Comparison of ENCODE assay signal across 8 cellular contexts in the genomic region with DNA sequence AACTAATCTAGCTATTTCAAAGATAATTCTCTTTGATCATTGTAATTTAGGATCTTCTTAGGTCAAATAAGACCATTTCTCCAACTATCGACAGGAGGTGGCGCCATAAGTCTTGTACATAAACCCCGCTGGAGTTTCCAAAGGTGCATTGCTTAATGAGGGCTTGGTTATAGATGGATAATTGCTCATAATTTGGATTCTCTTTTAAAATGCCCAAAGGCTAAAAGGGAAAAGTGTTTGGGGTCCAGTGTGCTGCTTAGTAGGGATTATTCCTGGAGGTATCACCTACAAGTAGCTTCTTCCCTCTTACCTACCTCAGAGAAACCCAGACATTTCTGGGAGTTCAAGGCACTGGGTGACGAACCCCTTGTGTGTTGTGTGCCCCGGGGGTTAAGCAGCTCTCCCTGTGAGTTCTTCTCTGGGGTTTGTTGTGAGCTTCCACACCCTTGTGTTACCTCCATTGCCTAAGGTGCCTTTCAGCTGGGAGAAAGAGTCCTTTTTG.
DNase-seq lines count a peak whose midpoint lies in the region; ATAC-seq and TF ChIP-seq lines count a peak whose summit lies in the region.

No MANE protein-coding gene starts in this region.

- 0 out of 2 replicates have a peak, but pooled peaks cover 3% of the 10 kb centered on the region for H3F3A ChIP-seq in GM23338 (replicated peaks; ENCODE audit: low read depth)
- H3F3A ChIP-seq in Loucy (ENCODE audit: low read depth) = no peaks in the 10 kb centered on the region

- H3K27ac ChIP-seq in DND-41 (ENCODE audit: low read length) (peak overlapping the region; percentile 78), GM23338 (ENCODE audit: low read depth) (no peak overlapping the region), thoracic aorta (peak overlapping the region; percentile 78)

- TF ChIP-seq CTCF in DND-41 (IDR thresholded peaks at IDR 0.05; ENCODE audit: borderline replicate concordance, extremely low read depth, low read length, poor library complexity, severe bottlenecking) = peak; percentile 80
- peak; percentile 74 to 88 for TF ChIP-seq CTCF in GM23338 (conservative IDR thresholded peaks at IDR 0.05; ENCODE audit: low read depth in 2 of 2)
- peak; percentile 82 for TF ChIP-seq CTCF in Loucy (conservative IDR thresholded peaks at IDR 0.05; ENCODE audit: low read length)
- TF ChIP-seq CTCF in thoracic aorta (IDR thresholded peaks at IDR 0.05) = peak; percentile 56

- H3K4me3 ChIP-seq in DND-41 (ENCODE audit: low read depth in 1 of 2, low read length in 2 of 2) (peak overlapping the region; percentile 58 to 82), GM23338 (no peak overlapping the region), Loucy (ENCODE audit: low read length, poor library complexity, severe bottlenecking) (peak overlapping the region; percentile 92), thoracic aorta (peak overlapping the region; percentile 78)

- H3K36me3 ChIP-seq in DND-41 (ENCODE audit: insufficient read depth, low read length) (no peaks in the 10 kb centered on the region), GM23338 (ENCODE audit: insufficient read depth) (no peaks in the 10 kb centered on the region), Loucy (ENCODE audit: insufficient read depth, low read length) (no peaks in the 10 kb centered on the region), thoracic aorta (no peaks in the 10 kb centered on the region)

- peak overlapping the region; percentile 68 for H3K9ac ChIP-seq in DND-41 (ENCODE audit: low read depth, low read length)
- H3K9ac ChIP-seq in Loucy (ENCODE audit: low read depth, low read length, poor library complexity, severe bottlenecking) = peak overlapping the region; percentile 80

- H2AFZ ChIP-seq in DND-41 (ENCODE audit: low read depth, low read length) (peak overlapping the region; percentile 96), GM23338 (peak overlapping the region; percentile 6; the same call in 1 of the 2 replicates), Loucy (ENCODE audit: low read length) (peak overlapping the region; percentile 94)

- ATAC-seq in DND-41 (ENCODE audit: insufficient read depth, low read depth) (peak; percentile 73), GM23338 (peak; percentile 72), thoracic aorta (ENCODE audit: insufficient number of reproducible peaks, low FRiP score, low read depth) (peak; percentile 74)

- H3K4me3 Mint-ChIP-seq in GM23338 = no peak overlapping the region

- peaks cover 8% of the 10 kb centered on the region for H3K9me3 Mint-ChIP-seq in GM23338

- peaks cover 6% of the 10 kb centered on the region; the same call in 1 of the 2 replicates for H3K79me2 ChIP-seq in DND-41 (ENCODE audit: insufficient read depth, low read length)
- H3K79me2 ChIP-seq in GM23338 (replicated peaks; ENCODE audit: insufficient read depth) = no peaks in the 10 kb centered on the region
- H3K79me2 ChIP-seq in Loucy (ENCODE audit: insufficient read depth, low read length) = no peaks in the 10 kb centered on the region

- peaks cover 1% of the 10 kb centered on the region for H3K27me3 Mint-ChIP-seq in GM23338 (ENCODE audit: insufficient read depth, low read depth, poor library complexity)

- H3K4me2 ChIP-seq in DND-41 (ENCODE audit: insufficient read depth, low read length) (peak overlapping the region; percentile 92), GM23338 (no peak overlapping the region), Loucy (ENCODE audit: low read depth, low read length, poor library complexity, severe bottlenecking) (peak overlapping the region; percentile 86)

- H3K36me3 Mint-ChIP-seq in GM23338 (ENCODE audit: low read depth) = peaks cover 9% of the 10 kb centered on the region; the same call in 2 of the 3 replicates

- H3K27ac Mint-ChIP-seq in GM23338 = no peak overlapping the region

- no peaks in the 10 kb centered on the region for H4K20me1 ChIP-seq in DND-41 (ENCODE audit: insufficient read depth, low read length)
- no peaks in the 10 kb centered on the region for H4K20me1 ChIP-seq in GM23338 (replicated peaks; ENCODE audit: insufficient read depth)
- H4K20me1 ChIP-seq in Loucy (ENCODE audit: insufficient read depth, low read length, poor library complexity, severe bottlenecking) = no peaks in the 10 kb centered on the region

- DNase-seq in DND-41 (peak; percentile 82), GM23338 (ENCODE audit: low spot score) (peak; percentile 93), SHP77 (lab: John Stamatoyannopoulos, UW) (peak; percentile 45 to 70), fibroblast of the conjunctiva (ENCODE audit: low read depth) (peak; percentile 90), nucleus accumbens (lab: John Stamatoyannopoulos, UW) (peak in 38 of 56 donors; percentile 18 to 89 (median 56)), thoracic aorta (ENCODE audit: low spot score) (peak; percentile 69)
- DNase-seq in activated effector memory CD4-positive, alpha-beta T cell treated with Interleukin-2 at 50 U/mL for 16 hours = peak; percentile 55

- H3K9me3 ChIP-seq in DND-41 (ENCODE audit: insufficient read depth, low read length, severe bottlenecking) (peaks cover 2% of the 10 kb centered on the region), Loucy (ENCODE audit: insufficient read depth, low read depth, low read length) (no peaks in the 10 kb centered on the region), thoracic aorta (no peaks in the 10 kb centered on the region)

- peaks cover 22% of the 10 kb centered on the region for H3K4me1 ChIP-seq in DND-41 (ENCODE audit: insufficient read depth, low read length)
- H3K4me1 ChIP-seq in GM23338 (ENCODE audit: insufficient read depth) = peaks cover 23% of the 10 kb centered on the region
- peaks cover 21% of the 10 kb centered on the region for H3K4me1 ChIP-seq in Loucy (ENCODE audit: insufficient read depth, low read length, poor library complexity, severe bottlenecking)
- peaks cover 3 to 10% of the 10 kb centered on the region in 2 donors for H3K4me1 ChIP-seq in thoracic aorta (ENCODE audit: control insufficient read depth in 1 of 2, low read depth in 2 of 2)

- H3K4me1 Mint-ChIP-seq in GM23338 = peaks cover 30% of the 10 kb centered on the region

- H3K27me3 ChIP-seq in DND-41 (ENCODE audit: insufficient read depth, low read length, poor library complexity) (no peaks in the 10 kb centered on the region), GM23338 (ENCODE audit: insufficient read depth) (no peaks in the 10 kb centered on the region), Loucy (ENCODE audit: insufficient read depth, low read length, poor library complexity, severe bottlenecking) (no peaks in the 10 kb centered on the region), thoracic aorta (replicated peaks; ENCODE audit: insufficient read depth) (no peaks in the 10 kb centered on the region)

- H3K9me2 ChIP-seq in GM23338 (ENCODE audit: insufficient read depth) (no peaks in the 10 kb centered on the region), Loucy (replicated peaks; ENCODE audit: low read depth, low read length) (no peaks in the 10 kb centered on the region)

TF ChIP-seq in GM23338, 12 proteins besides CTCF, POLR2A, EP300 and RAD21 (continues in another document):
- TF ChIP-seq EZH2phosphoT487 (IDR thresholded peaks at IDR 0.05; ENCODE audit: unreplicated experiment) (no peak), CREB1 (CRISPR knock-in tag; IDR thresholded peaks at IDR 0.05; ENCODE audit: low read depth) (no peak), ZNF331 (CRISPR knock-in tag; IDR thresholded peaks at IDR 0.05; ENCODE audit: low read depth) (no peak)
- TF ChIP-seq, protein P1, sequence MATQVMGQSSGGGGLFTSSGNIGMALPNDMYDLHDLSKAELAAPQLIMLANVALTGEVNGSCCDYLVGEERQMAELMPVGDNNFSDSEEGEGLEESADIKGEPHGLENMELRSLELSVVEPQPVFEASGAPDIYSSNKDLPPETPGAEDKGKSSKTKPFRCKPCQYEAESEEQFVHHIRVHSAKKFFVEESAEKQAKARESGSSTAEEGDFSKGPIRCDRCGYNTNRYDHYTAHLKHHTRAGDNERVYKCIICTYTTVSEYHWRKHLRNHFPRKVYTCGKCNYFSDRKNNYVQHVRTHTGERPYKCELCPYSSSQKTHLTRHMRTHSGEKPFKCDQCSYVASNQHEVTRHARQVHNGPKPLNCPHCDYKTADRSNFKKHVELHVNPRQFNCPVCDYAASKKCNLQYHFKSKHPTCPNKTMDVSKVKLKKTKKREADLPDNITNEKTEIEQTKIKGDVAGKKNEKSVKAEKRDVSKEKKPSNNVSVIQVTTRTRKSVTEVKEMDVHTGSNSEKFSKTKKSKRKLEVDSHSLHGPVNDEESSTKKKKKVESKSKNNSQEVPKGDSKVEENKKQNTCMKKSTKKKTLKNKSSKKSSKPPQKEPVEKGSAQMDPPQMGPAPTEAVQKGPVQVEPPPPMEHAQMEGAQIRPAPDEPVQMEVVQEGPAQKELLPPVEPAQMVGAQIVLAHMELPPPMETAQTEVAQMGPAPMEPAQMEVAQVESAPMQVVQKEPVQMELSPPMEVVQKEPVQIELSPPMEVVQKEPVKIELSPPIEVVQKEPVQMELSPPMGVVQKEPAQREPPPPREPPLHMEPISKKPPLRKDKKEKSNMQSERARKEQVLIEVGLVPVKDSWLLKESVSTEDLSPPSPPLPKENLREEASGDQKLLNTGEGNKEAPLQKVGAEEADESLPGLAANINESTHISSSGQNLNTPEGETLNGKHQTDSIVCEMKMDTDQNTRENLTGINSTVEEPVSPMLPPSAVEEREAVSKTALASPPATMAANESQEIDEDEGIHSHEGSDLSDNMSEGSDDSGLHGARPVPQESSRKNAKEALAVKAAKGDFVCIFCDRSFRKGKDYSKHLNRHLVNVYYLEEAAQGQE (IDR thresholded peaks at IDR 0.05; ENCODE audit: unreplicated experiment) = no peak
- TF ChIP-seq, protein P2, sequence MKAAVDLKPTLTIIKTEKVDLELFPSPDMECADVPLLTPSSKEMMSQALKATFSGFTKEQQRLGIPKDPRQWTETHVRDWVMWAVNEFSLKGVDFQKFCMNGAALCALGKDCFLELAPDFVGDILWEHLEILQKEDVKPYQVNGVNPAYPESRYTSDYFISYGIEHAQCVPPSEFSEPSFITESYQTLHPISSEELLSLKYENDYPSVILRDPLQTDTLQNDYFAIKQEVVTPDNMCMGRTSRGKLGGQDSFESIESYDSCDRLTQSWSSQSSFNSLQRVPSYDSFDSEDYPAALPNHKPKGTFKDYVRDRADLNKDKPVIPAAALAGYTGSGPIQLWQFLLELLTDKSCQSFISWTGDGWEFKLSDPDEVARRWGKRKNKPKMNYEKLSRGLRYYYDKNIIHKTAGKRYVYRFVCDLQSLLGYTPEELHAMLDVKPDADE (IDR thresholded peaks at IDR 0.05) = no peak

Comparison
In these comparisons a context has a peak if more than half of its experiments do, and no peak if none do; other contexts are left out.
1. H2AFZ ChIP-seq: peak in every context shown above with its lines; median percentile 96 in DND-41; 94 in Loucy; 6 in GM23338.